ENCODE assay signal across 14 cellular contexts in the genomic region with DNA sequence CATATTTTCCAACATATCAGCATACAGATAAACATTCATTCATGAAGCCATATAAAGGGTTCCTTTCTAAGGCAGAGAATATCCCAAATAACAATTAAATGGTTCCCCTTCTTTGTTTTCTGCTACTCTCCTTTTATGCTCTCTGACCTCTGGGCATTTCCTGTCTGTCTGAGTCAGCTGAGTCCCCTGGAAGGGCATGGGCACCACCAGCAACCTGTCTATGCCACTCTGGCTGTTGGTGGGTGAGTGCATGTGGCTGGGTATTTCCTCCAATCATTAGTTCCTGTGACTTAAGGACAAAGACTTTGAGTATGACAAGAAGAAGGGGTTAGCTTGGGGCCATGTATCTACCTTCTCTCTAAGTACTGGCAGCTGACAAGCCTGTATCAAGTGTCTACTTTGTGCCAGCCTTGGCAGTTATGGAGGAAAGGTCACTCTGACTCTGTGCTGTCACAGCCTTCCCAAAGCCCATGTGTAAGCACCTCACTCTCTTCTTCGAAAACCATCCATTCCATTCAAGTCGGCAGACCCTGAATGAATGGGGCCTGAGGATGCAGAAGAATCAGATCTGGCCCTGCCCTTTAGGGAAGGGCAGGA.
"Had no signal": no experiment of that assay in that cellular context is flagged by ENCODE, and none has a peak within 500 bp of the region (broad histone marks: within the 10 kb centered on the region; RNA-seq: fewer than 3 reads in every experiment).

No MANE protein-coding gene starts in this region.

- H3K9me3 ChIP-seq: ascending aorta, left lung, thoracic aorta had no signal

- H3K27ac ChIP-seq: hepatocyte, left lung, thoracic aorta had no signal

- H3K9me3 Mint-ChIP-seq: activated B cell treated with CpG ODN at 0.5 μM for 24 hours; natural killer cell treated with Interleukin-12 subunit alpha and Interleukin-12 subunit beta and Interleukin-15 and Interleukin-18, amount 100 ng/mL, for 72 hours; stimulated activated effector memory CD8-positive, alpha-beta T cell treated with anti-CD3 and anti-CD28 coated beads, Interleukin-12 subunit alpha, Interleukin-12 subunit beta, amount 100 ng/mL, for 72 hours had no signal

- H3K4me3 Mint-ChIP-seq: activated B cell treated with CpG ODN at 0.5 μM for 24 hours; natural killer cell treated with Interleukin-12 subunit alpha and Interleukin-12 subunit beta and Interleukin-15 and Interleukin-18, amount 100 ng/mL, for 72 hours; stimulated activated effector memory CD8-positive, alpha-beta T cell treated with anti-CD3 and anti-CD28 coated beads, Interleukin-12 subunit alpha, Interleukin-12 subunit beta, amount 100 ng/mL, for 72 hours had no signal

- H3K27me3 Mint-ChIP-seq: activated B cell treated with CpG ODN at 0.5 μM for 24 hours; natural killer cell treated with Interleukin-12 subunit alpha and Interleukin-12 subunit beta and Interleukin-15 and Interleukin-18, amount 100 ng/mL, for 72 hours had no signal

- H3K27ac Mint-ChIP-seq: activated B cell treated with CpG ODN at 0.5 μM for 24 hours; stimulated activated effector memory CD8-positive, alpha-beta T cell treated with anti-CD3 and anti-CD28 coated beads, Interleukin-12 subunit alpha, Interleukin-12 subunit beta, amount 100 ng/mL, for 72 hours had no signal

- H3K36me3 ChIP-seq: ascending aorta, thoracic aorta had no signal

- H3K4me1 ChIP-seq: left lung had no signal

- ATAC-seq: left lung; natural killer cell treated with Interleukin-12 subunit alpha and Interleukin-12 subunit beta and Interleukin-15 and Interleukin-18, amount 100 ng/mL, for 72 hours; stimulated activated effector memory CD8-positive, alpha-beta T cell treated with anti-CD3 and anti-CD28 coated beads, Interleukin-12 subunit alpha, Interleukin-12 subunit beta, amount 100 ng/mL, for 72 hours had no signal

- DNase-seq: activated B cell treated with CpG ODN at 0.5 μM for 24 hours; activated CD4-positive, alpha-beta T cell treated with anti-CD3 and anti-CD28 coated beads, Interleukin-2, amount 50 U/mL, for 1 hour; activated naive CD4-positive, alpha-beta T cell; activated T-cell treated with anti-CD3 and anti-CD28 coated beads for 4 hours; dorsolateral prefrontal cortex; islet precursor cell; left lung; mesenchymal stem cell; stimulated activated CD4-positive, alpha-beta T cell treated with anti-CD3 and anti-CD28 coated beads, Interleukin-12 subunit alpha, Interleukin-12 subunit beta, amount 100 ng/mL, for 4 hours had no signal

- H3K27me3 ChIP-seq: ascending aorta, dorsolateral prefrontal cortex, hepatocyte, left lung had no signal

- H3K36me3 Mint-ChIP-seq: natural killer cell treated with Interleukin-12 subunit alpha and Interleukin-12 subunit beta and Interleukin-15 and Interleukin-18, amount 100 ng/mL, for 72 hours had no signal

- H3K4me3 ChIP-seq: ascending aorta, dorsolateral prefrontal cortex, hepatocyte, left lung, thoracic aorta had no signal
